ENCODE assay signal across 1 cellular context in genomic region chr1:228866498-228866897, GRCh38.
TF ChIP-seq lines count a peak whose summit lies in the region.

No MANE protein-coding gene starts in this region.

TF ChIP-seq in HepG2, 621 proteins besides CTCF, POLR2A, EP300 and RAD21 (continued from another document and continues in another):
- TF ChIP-seq E2F5 (CRISPR knock-in tag; conservative IDR thresholded peaks at IDR 0.05): no peak
- TF ChIP-seq RFX1 (IDR thresholded peaks at IDR 0.05): no peak
- TF ChIP-seq ZNF101 (CRISPR knock-in tag; IDR thresholded peaks at IDR 0.05; ENCODE audit: borderline replicate concordance, low read depth): no peak
- TF ChIP-seq ZFP36L1 (CRISPR knock-in tag; IDR thresholded peaks at IDR 0.05): peak; percentile 24; the same call in 1 of the 2 replicates
- TF ChIP-seq ZNF441 (CRISPR knock-in tag; IDR thresholded peaks at IDR 0.05; ENCODE audit: borderline replicate concordance): no peak
- TF ChIP-seq TBL1XR1 (IDR thresholded peaks at IDR 0.05; ENCODE audit: borderline replicate concordance, low read length, partially characterized antibody): no peak
- no peak for TF ChIP-seq FOXK2 (IDR thresholded peaks at IDR 0.05)
- TF ChIP-seq HINFP (CRISPR knock-in tag; IDR thresholded peaks at IDR 0.05; ENCODE audit: low read depth): no peak
- TF ChIP-seq NR2F6 (IDR thresholded peaks at IDR 0.05): peak; percentile 71
- peak; percentile 86 for TF ChIP-seq NR2F6 (CRISPR knock-in tag; IDR thresholded peaks at IDR 0.05)
- TF ChIP-seq ZNF331 (CRISPR knock-in tag; IDR thresholded peaks at IDR 0.05): no peak
- TF ChIP-seq KLF15 (CRISPR knock-in tag; IDR thresholded peaks at IDR 0.05; ENCODE audit: borderline replicate concordance): no peak
- peak; percentile 81 for TF ChIP-seq SALL1 (CRISPR knock-in tag; IDR thresholded peaks at IDR 0.05)
- TF ChIP-seq TFE3 (CRISPR knock-in tag; IDR thresholded peaks at IDR 0.05): no peak
- TF ChIP-seq FOXP4 (CRISPR knock-in tag; IDR thresholded peaks at IDR 0.05): peak; percentile 52
- no peak for TF ChIP-seq ZNF576 (CRISPR knock-in tag; IDR thresholded peaks at IDR 0.05)
- no peak for TF ChIP-seq HHEX (CRISPR knock-in tag; IDR thresholded peaks at IDR 0.05)
- no peak for TF ChIP-seq LCORL (IDR thresholded peaks at IDR 0.05)
- peak; percentile 69 for TF ChIP-seq LCORL (CRISPR knock-in tag; IDR thresholded peaks at IDR 0.05)
- no peak for TF ChIP-seq ZNF556 (CRISPR knock-in tag; IDR thresholded peaks at IDR 0.05; ENCODE audit: borderline replicate concordance)
- TF ChIP-seq ZBTB43 (CRISPR knock-in tag; conservative IDR thresholded peaks at IDR 0.05): 0 out of 2 replicates have a peak, but pooled peaks have one; percentile 5
- no peak for TF ChIP-seq FOXP1 (IDR thresholded peaks at IDR 0.05)
- TF ChIP-seq FOXP1 (CRISPR knock-in tag; IDR thresholded peaks at IDR 0.05): peak; percentile 18; the same call in 1 of the 2 replicates
- TF ChIP-seq STAG1 (CRISPR knock-in tag; IDR thresholded peaks at IDR 0.05): peak; percentile 43
- no peak for TF ChIP-seq ZNF703 (CRISPR knock-in tag; IDR thresholded peaks at IDR 0.05; ENCODE audit: borderline replicate concordance)
- no peak for TF ChIP-seq BATF2 (CRISPR knock-in tag; IDR thresholded peaks at IDR 0.05)
- no peak for TF ChIP-seq ZNF724P (CRISPR knock-in tag; IDR thresholded peaks at IDR 0.05; ENCODE audit: borderline replicate concordance)
- TF ChIP-seq IKZF5 (CRISPR knock-in tag; IDR thresholded peaks at IDR 0.05): 0 out of 2 replicates have a peak, but pooled peaks have one; percentile 30
- TF ChIP-seq KDM4B (CRISPR knock-in tag; IDR thresholded peaks at IDR 0.05): no peak
- no peak for TF ChIP-seq KMT2B (CRISPR knock-in tag; IDR thresholded peaks at IDR 0.05)
- TF ChIP-seq ZNF879 (CRISPR knock-in tag; IDR thresholded peaks at IDR 0.05): no peak
- no peak for TF ChIP-seq XBP1 (CRISPR knock-in tag; IDR thresholded peaks at IDR 0.05)
- peak; percentile 30; the same call in 1 of the 2 replicates for TF ChIP-seq YEATS2 (CRISPR knock-in tag; IDR thresholded peaks at IDR 0.05; ENCODE audit: borderline replicate concordance)
- TF ChIP-seq NFIB (CRISPR knock-in tag; IDR thresholded peaks at IDR 0.05; ENCODE audit: borderline replicate concordance): no peak
- peak; percentile 73; the same call in 1 of the 2 replicates for TF ChIP-seq ZNF205 (CRISPR knock-in tag; IDR thresholded peaks at IDR 0.05)
- no peak for TF ChIP-seq GMEB2 (CRISPR knock-in tag; IDR thresholded peaks at IDR 0.05; ENCODE audit: low read depth)
- TF ChIP-seq ZNF761 (CRISPR knock-in tag; conservative IDR thresholded peaks at IDR 0.05): no peak
- TF ChIP-seq MAX (IDR thresholded peaks at IDR 0.05): peak; percentile 14; the same call in 1 of the 2 replicates
- peak; percentile 83 for TF ChIP-seq RARA (CRISPR knock-in tag; IDR thresholded peaks at IDR 0.05)
- TF ChIP-seq PITX1 (CRISPR knock-in tag; IDR thresholded peaks at IDR 0.05): peak; percentile 43; the same call in 1 of the 2 replicates
- 0 out of 2 replicates have a peak, but pooled peaks have one; percentile 7 for TF ChIP-seq SMC3 (IDR thresholded peaks at IDR 0.05; ENCODE audit: low read length)
- no peak; the same call in 1 of the 2 replicates for TF ChIP-seq FOSL2 (CRISPR knock-in tag; IDR thresholded peaks at IDR 0.05)
- peak; percentile 46 to 47; a peak in 2 of 4 replicates for TF ChIP-seq NR2F1 (CRISPR knock-in tag; IDR thresholded peaks at IDR 0.05)
- peak; percentile 53; the same call in 1 of the 2 replicates for TF ChIP-seq KAT8 (CRISPR knock-in tag; IDR thresholded peaks at IDR 0.05)
- TF ChIP-seq ZNF775 (CRISPR knock-in tag; IDR thresholded peaks at IDR 0.05; ENCODE audit: borderline replicate concordance): no peak
- no peak for TF ChIP-seq RAD51 (IDR thresholded peaks at IDR 0.05; ENCODE audit: borderline replicate concordance)
- 0 out of 2 replicates have a peak, but pooled peaks have one; percentile 29 for TF ChIP-seq TFDP2 (CRISPR knock-in tag; IDR thresholded peaks at IDR 0.05)
- TF ChIP-seq HOXA7 (CRISPR knock-in tag; IDR thresholded peaks at IDR 0.05): no peak
- no peak for TF ChIP-seq TGIF2 (CRISPR knock-in tag; IDR thresholded peaks at IDR 0.05)
- TF ChIP-seq SMAD1 (CRISPR knock-in tag; IDR thresholded peaks at IDR 0.05; ENCODE audit: borderline replicate concordance, low read depth): no peak
- TF ChIP-seq PHB2 (IDR thresholded peaks at IDR 0.05; ENCODE audit: partially characterized antibody): no peak
- TF ChIP-seq ZNF672 (CRISPR knock-in tag; IDR thresholded peaks at IDR 0.05): no peak
- TF ChIP-seq ZNF138 (CRISPR knock-in tag; IDR thresholded peaks at IDR 0.05; ENCODE audit: low read depth): no peak
- TF ChIP-seq DPF2 (CRISPR knock-in tag; IDR thresholded peaks at IDR 0.05; ENCODE audit: borderline replicate concordance, low read depth): 0 out of 2 replicates have a peak, but pooled peaks have one; percentile 33
- no peak for TF ChIP-seq AGO1 (IDR thresholded peaks at IDR 0.05; ENCODE audit: low read depth, low read length, poor library complexity, severe bottlenecking)
- TF ChIP-seq HNRNPL (IDR thresholded peaks at IDR 0.05; ENCODE audit: low read depth, low read length): peak; percentile 73
- no peak for TF ChIP-seq NKX3-1 (CRISPR knock-in tag; IDR thresholded peaks at IDR 0.05)
- TF ChIP-seq ATF7-NPFF (CRISPR knock-in tag; IDR thresholded peaks at IDR 0.05; ENCODE audit: low read depth): 0 out of 2 replicates have a peak, but pooled peaks have one; percentile 28
- TF ChIP-seq ZBTB14 (CRISPR knock-in tag; IDR thresholded peaks at IDR 0.05): 0 out of 2 replicates have a peak, but pooled peaks have one; percentile 15
- peak; percentile 72 for TF ChIP-seq ETV5 (CRISPR knock-in tag; IDR thresholded peaks at IDR 0.05; ENCODE audit: borderline replicate concordance)
- TF ChIP-seq PAF1 (CRISPR knock-in tag; IDR thresholded peaks at IDR 0.05): no peak
- no peak for TF ChIP-seq ZNF670 (CRISPR knock-in tag; IDR thresholded peaks at IDR 0.05; ENCODE audit: borderline replicate concordance)
- no peak for TF ChIP-seq ZNF383 (CRISPR knock-in tag; IDR thresholded peaks at IDR 0.05; ENCODE audit: borderline replicate concordance)
- no peak; the same call in 1 of the 2 replicates for TF ChIP-seq ARNT2 (CRISPR knock-in tag; IDR thresholded peaks at IDR 0.05; ENCODE audit: low read depth)
- no peak for TF ChIP-seq ZNF34 (CRISPR knock-in tag; IDR thresholded peaks at IDR 0.05; ENCODE audit: borderline replicate concordance)
